In the genomic region with DNA sequence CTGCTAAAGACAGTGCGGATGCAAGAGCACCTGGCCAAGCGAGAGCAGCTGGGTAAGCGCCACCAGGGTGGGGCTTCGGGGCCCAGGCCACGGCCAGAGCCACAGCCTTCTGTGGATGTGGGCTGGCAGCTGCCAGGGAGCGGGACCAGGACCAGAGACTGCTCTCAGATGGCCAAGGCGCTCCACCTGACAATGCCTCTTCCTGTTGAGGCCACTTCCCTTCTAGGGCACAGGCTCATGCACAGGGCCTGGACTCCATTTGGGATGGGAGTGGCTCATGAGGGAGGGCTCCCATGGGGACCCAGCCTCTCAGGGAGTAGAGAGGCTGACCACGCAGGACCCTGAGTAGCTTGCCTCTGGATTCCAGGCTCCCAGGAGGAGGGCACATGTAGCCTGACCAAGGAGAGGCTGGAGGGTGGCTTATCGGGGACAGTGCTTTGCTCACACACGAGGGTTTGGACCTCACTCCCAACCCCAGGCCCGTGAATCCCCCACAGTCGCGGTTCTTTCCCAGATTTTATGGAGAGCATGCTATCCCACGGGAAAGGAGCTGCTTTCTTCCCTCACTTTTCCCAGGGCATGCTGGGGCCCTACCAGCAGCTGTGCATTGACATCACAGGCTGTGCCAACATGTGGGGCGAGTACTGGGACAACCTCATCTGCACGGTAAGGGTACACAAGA, we compare ENCODE assay signal across 10 cellular contexts.
"Had no signal": no experiment of that assay in that cellular context is flagged by ENCODE, and none has a peak within 500 bp of the region (broad histone marks: within the 10 kb centered on the region; RNA-seq: fewer than 3 reads in every experiment).

No MANE protein-coding gene starts in this region.

- H3K4me3 ChIP-seq: right atrium auricular region, smooth muscle cell, thoracic aorta had no signal

- H3K27me3 ChIP-seq: right atrium auricular region had no signal

- H3K9me3 ChIP-seq: right atrium auricular region, thoracic aorta had no signal

- ATAC-seq: activated CD8-positive, alpha-beta memory T cell treated with anti-CD3 and anti-CD28 coated beads, Interleukin-2, amount 10 ng/mL, durations not matched to agents 7 days and 5 days; stimulated activated naive CD8-positive, alpha-beta T cell treated with anti-CD3 and anti-CD28 coated beads, Interleukin-15, amount 100 ng/mL, for 72 hours had no signal

- H3K4me1 ChIP-seq: right atrium auricular region had no signal

- H3K27ac ChIP-seq: right atrium auricular region, thoracic aorta had no signal

- H3K4me2 ChIP-seq: smooth muscle cell had no signal

- H3K36me3 ChIP-seq: right atrium auricular region, thoracic aorta had no signal

- DNase-seq: activated CD4-positive, alpha-beta T cell treated with anti-CD3 and anti-CD28 coated beads for 1 hour; activated CD4-positive, alpha-beta T cell treated with anti-CD3 and anti-CD28 coated beads, Interleukin-2, amount 50 U/mL, for 4 hours; activated CD8-positive, alpha-beta memory T cell treated with anti-CD3 and anti-CD28 coated beads, Interleukin-2, amount 10 ng/mL, durations not matched to agents 7 days and 5 days; cerebellar nuclear complex; effector memory CD4-positive, alpha-beta T cell; foreskin melanocyte; stimulated activated naive CD8-positive, alpha-beta T cell treated with anti-CD3 and anti-CD28 coated beads, Interleukin-15, amount 100 ng/mL, for 72 hours had no signal
